Comparison of ENCODE assay signal across 1 cellular context in genomic region chr2:86790134-86790827, GRCh38.
TF ChIP-seq lines count a peak whose summit lies in the region.

No MANE protein-coding gene starts in this region.

TF ChIP-seq in H1, 55 proteins besides CTCF, POLR2A, EP300 and RAD21 (continued from another document):
- TF ChIP-seq PHF8 (conservative IDR thresholded peaks at IDR 0.05; ENCODE audit: low read depth, low read length) (no peak), TEAD4 (IDR thresholded peaks at IDR 0.05; ENCODE audit: low read depth, low read length) (no peak), HDAC2 (IDR thresholded peaks at IDR 0.05; ENCODE audit: borderline replicate concordance in 1 of 2, low read depth in 2 of 2, low read length in 2 of 2) (peak in 1 of 2 experiments; percentile 95; a peak in 1 of 4 replicates), KDM1A (IDR thresholded peaks at IDR 0.05; ENCODE audit: borderline replicate concordance, low read length) (peak; percentile 93), BCL11A (IDR thresholded peaks at IDR 0.05; ENCODE audit: low read depth in 2 of 2, low read length in 2 of 2) (no peak), GABPA (IDR thresholded peaks at IDR 0.05; ENCODE audit: borderline replicate concordance, insufficient read depth, low read length) (no peak), E2F6 (IDR thresholded peaks at IDR 0.05) (peak; percentile 80), EZH2 (IDR thresholded peaks at IDR 0.05; ENCODE audit: low read depth, low read length, severe bottlenecking) (peak; percentile 85), RFX5 (IDR thresholded peaks at IDR 0.05; ENCODE audit: borderline replicate concordance, low read depth, low read length) (no peak), HDAC6 (IDR thresholded peaks at IDR 0.05; ENCODE audit: low read depth, low read length) (no peak), SUZ12 (IDR thresholded peaks at IDR 0.05; ENCODE audit: low read length) (peak; percentile 76)
